7 cellular contexts compared by ENCODE assay signal in genomic region chr2:12717191-12717987, GRCh38. TPM values are rescaled to one million over a fixed set of nuclear protein-coding genes. Genes with fewer than 3 reads are reported as not detected.
DNase-seq lines count a peak whose midpoint lies in the region; ATAC-seq and TF ChIP-seq lines count a peak whose summit lies in the region.

No MANE protein-coding gene starts in this region.

- H3K9me2 ChIP-seq in SU-DHL-6 (replicated peaks; ENCODE audit: insufficient read depth, low read length): no peaks in the 10 kb centered on the region

- H3K4me3 ChIP-seq in SU-DHL-6 (ENCODE audit: insufficient read depth, low read length, poor library complexity, severe bottlenecking): peak overlapping the region; percentile 95
- peak overlapping the region; percentile 96 for H3K4me3 ChIP-seq in left ventricle myocardium inferior

- intact Hi-C loops in left ventricle myocardium inferior (cut with micrococcal nuclease): loop anchor here (10.0 kb wide), 1 partner anchor 303 kb away; no protein-coding TSS in a partner anchor

- peaks cover 85% of the 10 kb centered on the region for H3K4me1 ChIP-seq in left ventricle myocardium inferior

- peaks cover 11% of the 10 kb centered on the region; the same call in 1 of the 2 replicates for H4K20me1 ChIP-seq in SU-DHL-6 (ENCODE audit: low read depth, low read length)

- TF ChIP-seq CTCF in SU-DHL-6 (IDR thresholded peaks at IDR 0.05; ENCODE audit: insufficient read depth, low read length, poor library complexity, severe bottlenecking): peak; percentile 51
- peak; percentile 59 for TF ChIP-seq CTCF in left ventricle myocardium inferior (IDR thresholded peaks at IDR 0.05; ENCODE audit: borderline replicate concordance)

- H3K79me2 ChIP-seq in SU-DHL-6 (ENCODE audit: insufficient read depth, low read length): peaks cover 60% of the 10 kb centered on the region

- H3K9me3 ChIP-seq in SU-DHL-6 (ENCODE audit: insufficient read depth, low read length) (no peaks in the 10 kb centered on the region), left ventricle myocardium inferior (replicated peaks) (no peaks in the 10 kb centered on the region)

- H3K4me2 ChIP-seq in SU-DHL-6 (ENCODE audit: low read depth, low read length, poor library complexity, severe bottlenecking): peak overlapping the region; percentile 64

- H3K36me3 ChIP-seq in SU-DHL-6 (ENCODE audit: low read length) (peaks cover 5% of the 10 kb centered on the region; the same call in 1 of the 2 replicates), left ventricle myocardium inferior (no peaks in the 10 kb centered on the region)

- H3K27me3 ChIP-seq in SU-DHL-6 (ENCODE audit: low read length): no peaks in the 10 kb centered on the region
- H3K27me3 ChIP-seq in left ventricle myocardium inferior (ENCODE audit: low read depth): no peaks in the 10 kb centered on the region

- peak overlapping the region; percentile 86 for H3K27ac ChIP-seq in SU-DHL-6 (ENCODE audit: low read depth, low read length)
- peak overlapping the region; percentile 99 for H3K27ac ChIP-seq in left ventricle myocardium inferior (replicated peaks)

- H3F3A ChIP-seq in SU-DHL-6 (ENCODE audit: insufficient read depth): peaks cover 13% of the 10 kb centered on the region; the same call in 1 of the 2 replicates

- ATAC-seq in GM18498 (IDR thresholded peaks at IDR 0.05; ENCODE audit: unreplicated experiment): peak; percentile 33

- peak overlapping the region; percentile 7 for H2AFZ ChIP-seq in SU-DHL-6 (ENCODE audit: low read depth, low read length, severe bottlenecking)

- DNase-seq in Kasumi-1 (lab: John Stamatoyannopoulos, UW) (peak; percentile 56 to 62), amniotic stem cell (lab: John Stamatoyannopoulos, UW) (peak; percentile 36), left ventricle myocardium inferior (peak; percentile 70), retina (peak; percentile 93), pons (ENCODE audit: low spot score) (no peak)

- H3K9ac ChIP-seq in SU-DHL-6 (ENCODE audit: low read length): peak overlapping the region; percentile 91

RNA-seq across cellular contexts. Expression of gene TRIB2, which starts 0.7 kb away (rescaled TPM):
- total RNA-seq in left ventricle myocardium inferior: 31.1 TPM
